ENCODE assay signal across 9 cellular contexts in the genomic region with DNA sequence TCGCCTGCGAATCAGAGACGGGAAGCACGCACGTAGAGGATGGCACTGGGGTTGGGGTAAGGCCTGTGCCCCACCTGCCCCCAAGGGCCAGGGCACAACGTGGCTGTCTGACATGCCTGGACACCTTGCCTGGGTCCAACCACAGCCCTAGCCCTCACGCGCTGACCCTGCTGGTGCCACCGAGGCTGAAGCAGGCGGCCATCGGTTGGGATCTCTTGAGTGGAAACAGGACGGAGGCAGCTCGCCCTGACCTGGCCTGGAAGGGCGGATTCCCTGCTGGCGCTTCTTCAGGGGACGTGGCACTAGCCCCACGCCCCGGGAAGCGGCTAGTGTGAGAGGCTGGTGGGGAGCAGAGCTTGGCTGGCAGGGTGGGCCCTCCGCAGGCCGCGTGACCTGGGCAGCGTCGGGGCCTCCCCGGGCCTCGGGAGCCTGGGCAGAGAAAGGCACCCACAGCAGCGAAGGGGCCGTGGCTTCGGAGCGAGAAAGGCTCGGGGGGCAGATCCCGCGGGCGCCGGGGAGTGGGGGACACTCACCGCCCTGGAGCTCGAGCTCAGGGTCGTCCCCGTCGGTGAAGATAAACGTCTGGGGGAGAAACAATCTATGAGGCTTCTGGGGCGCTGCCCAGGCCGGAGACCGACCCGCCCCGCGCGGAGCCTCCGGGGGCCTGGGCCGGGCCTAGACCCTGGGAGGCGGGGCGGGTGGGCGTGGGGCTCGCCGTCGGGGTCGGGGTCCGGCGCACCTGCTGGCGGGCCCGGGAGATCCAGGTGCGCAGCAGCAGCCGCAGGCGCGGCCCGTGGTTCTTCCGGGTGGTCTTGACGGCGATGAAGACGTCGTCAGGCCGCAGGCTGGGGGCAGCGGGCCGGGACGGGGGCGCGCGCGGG. TPM values are rescaled to one million over a fixed set of nuclear protein-coding genes. Genes with fewer than 3 reads are reported as not detected.
A peak's percentile ranks its signal among the peaks of the same experiment; 100 is the strongest.
DNase-seq lines count a peak whose midpoint lies in the region; ATAC-seq, FAIRE-seq and TF ChIP-seq lines count a peak whose summit lies in the region.
"Had no signal": no experiment of that assay in that cellular context is flagged by ENCODE, and none has a peak within 500 bp of the region (broad histone marks: within the 10 kb centered on the region; RNA-seq: fewer than 3 reads in every experiment).

No MANE protein-coding gene starts in this region.

- peaks cover 4% of the 10 kb centered on the region for H3K4me1 Mint-ChIP-seq in endodermal cell
- H3K4me1 Mint-ChIP-seq in naive thymus-derived CD8-positive, alpha-beta T cell = peaks cover 0 to 34% (median 17%) of the 10 kb centered on the region in 4 donors

- H3K27me3 ChIP-seq in MG63 (no peaks in the 10 kb centered on the region), endodermal cell (ENCODE audit: control insufficient read depth, insufficient read depth, low read length, poor library complexity, severe bottlenecking) (no peaks in the 10 kb centered on the region)

- H3K27ac Mint-ChIP-seq in endodermal cell = no peak overlapping the region
- H3K27ac Mint-ChIP-seq in naive thymus-derived CD8-positive, alpha-beta T cell = peak overlapping the region in 9 of 10 donors; percentile 48 to 89 (median 75)

- POLR2A ChIA-PET in naive thymus-derived CD8-positive, alpha-beta T cell (lab: Charles Lee) = interaction anchor here (0.6 to 5.0 kb wide), 8 partner anchors 10 to 444 kb away, joined by 3 to 38 read pairs (median 4); a partner anchor contains a TSS

- H3K27ac ChIP-seq in endodermal cell (ENCODE audit: low read depth, low read length) = no peak overlapping the region

- H3K9me3 ChIP-seq in MG63 (no peaks in the 10 kb centered on the region), endodermal cell (ENCODE audit: control insufficient read depth, low read length) (no peaks in the 10 kb centered on the region)

- H3K4me1 ChIP-seq in endodermal cell (ENCODE audit: control insufficient read depth, insufficient read depth, low read length) = no peaks in the 10 kb centered on the region

- TF ChIP-seq CTCF in GM12864 (IDR thresholded peaks at IDR 0.05; ENCODE audit: low read depth, low read length, missing control alignments) (no peak), endodermal cell (conservative IDR thresholded peaks at IDR 0.05) (no peak), D721Med (IDR thresholded peaks at IDR 0.05; ENCODE audit: insufficient read depth, missing control alignments) (no peak)

- H3K9me3 Mint-ChIP-seq in endodermal cell = no peaks in the 10 kb centered on the region
- no peaks in the 10 kb centered on the region for H3K9me3 Mint-ChIP-seq in naive thymus-derived CD8-positive, alpha-beta T cell

- peak overlapping the region; percentile 44 for H3K9ac ChIP-seq in endodermal cell (ENCODE audit: extremely low read depth, low read length, poor library complexity, severe bottlenecking)

- 21 to 38% methylated on average over 19 to 79 of the region's 79 CpGs for WGBS in endodermal cell (ENCODE audit: insufficient coverage in 1 of 2, insufficient read length in 1 of 2), 2 experiments

- peak; percentile 28 for ATAC-seq in naive thymus-derived CD8-positive, alpha-beta T cell

- peaks cover 16% of the 10 kb centered on the region for H3K36me3 Mint-ChIP-seq in endodermal cell (ENCODE audit: low read depth)
- peaks cover 0 to 11% (median 0%) of the 10 kb centered on the region in 3 donors for H3K36me3 Mint-ChIP-seq in naive thymus-derived CD8-positive, alpha-beta T cell

- DNase-seq in GM12864 (ENCODE audit: low read depth) (no peak), MG63 (no peak), endodermal cell (peak; percentile 73), OCI-M2 (lab: John Stamatoyannopoulos, UW; ENCODE audit: unreplicated experiment) (no peak), COLO829 (ENCODE audit: low spot score) (no peak), D721Med (ENCODE audit: insufficient read length, low spot score) (no peak)
- DNase-seq in naive thymus-derived CD8-positive, alpha-beta T cell = peak in 1 of 10 donors; percentile 60
- DNase-seq in stimulated activated CD4-positive, alpha-beta T cell treated with anti-CD3 and anti-CD28 coated beads, Interleukin-12 subunit alpha, Interleukin-12 subunit beta, amount 100 ng/mL, for 4 hours = no peak

- peak overlapping the region; percentile 94 for H3K4me3 ChIP-seq in GM12864 (ENCODE audit: low read depth, low read length)
- peak overlapping the region; percentile 69 for H3K4me3 ChIP-seq in MG63
- H3K4me3 ChIP-seq in endodermal cell (ENCODE audit: low read length) = peak overlapping the region; percentile 82

- no peak for FAIRE-seq in D721Med (lab: Jason Lieb, UNC)
- FAIRE-seq: TTC549 had no signal

- no peaks in the 10 kb centered on the region for H3K27me3 Mint-ChIP-seq in endodermal cell (ENCODE audit: insufficient read depth)
- no peaks in the 10 kb centered on the region for H3K27me3 Mint-ChIP-seq in naive thymus-derived CD8-positive, alpha-beta T cell

- peaks cover 45% of the 10 kb centered on the region for H3K36me3 ChIP-seq in MG63
- peaks cover 51% of the 10 kb centered on the region for H3K36me3 ChIP-seq in endodermal cell (ENCODE audit: control insufficient read depth, insufficient read depth, low read length)

- peak overlapping the region; percentile 78 for H3K4me3 Mint-ChIP-seq in endodermal cell
- peak overlapping the region; percentile 78 to 91 (median 83) for H3K4me3 Mint-ChIP-seq in naive thymus-derived CD8-positive, alpha-beta T cell

RNA-seq across cellular contexts. Expression of a gene that starts 0.6 kb away (rescaled TPM):
- 41.2 and 41.6 TPM in 2 replicates for total RNA-seq in MG63 (2014; rRNA removed; shearing (Covaris generic); ENCODE audit: low replicate concordance)
- total RNA-seq in endodermal cell = 10 to 100 TPM; 46.3 to 54.5 TPM
- polyA plus RNA-seq in endodermal cell (2013, experiment 1 of 2) = 44.6 TPM
- polyA plus RNA-seq in endodermal cell (2013, experiment 2 of 2) = 43.4 TPM
- 10 to 100 TPM; 38.5 to 42.1 TPM for total RNA-seq in naive thymus-derived CD8-positive, alpha-beta T cell
- polyA plus RNA-seq in naive thymus-derived CD8-positive, alpha-beta T cell = 1 to 10 TPM; 2.2 to 8.5 (median 4.8) TPM

RNA-seq across cellular contexts. Expression of a gene that starts 0.7 kb away (rescaled TPM):
- total RNA-seq in MG63 (2014; rRNA removed; shearing (Covaris generic); ENCODE audit: low replicate concordance) = 103 and 181 TPM in 2 replicates
- total RNA-seq in endodermal cell = 100 to 1,000 TPM; 152 to 153 TPM
- 128 TPM for polyA plus RNA-seq in endodermal cell (2013, experiment 1 of 2)
- polyA plus RNA-seq in endodermal cell (2013, experiment 2 of 2) = 119 TPM
- 10 to 100 TPM; 88.2 to 91.4 TPM for total RNA-seq in naive thymus-derived CD8-positive, alpha-beta T cell
- 100 to 1,000 TPM; 122 to 140 (median 126) TPM for polyA plus RNA-seq in naive thymus-derived CD8-positive, alpha-beta T cell

RNA-seq across cellular contexts. Expression of a gene that starts 13.5 kb away (rescaled TPM):
- total RNA-seq in MG63 (2014; rRNA removed; shearing (Covaris generic); ENCODE audit: low replicate concordance) = 44.0 and 73.1 TPM in 2 replicates
- 10 to 100 TPM; 73.8 to 83.6 TPM for total RNA-seq in endodermal cell
- polyA plus RNA-seq in endodermal cell (2013, experiment 1 of 2) = 84.8 TPM
- polyA plus RNA-seq in endodermal cell (2013, experiment 2 of 2) = 72.9 TPM
- total RNA-seq in naive thymus-derived CD8-positive, alpha-beta T cell = 10 to 100 TPM; 72.5 to 81.0 TPM
- polyA plus RNA-seq in naive thymus-derived CD8-positive, alpha-beta T cell = 100 to 1,000 TPM; 113 to 185 (median 127) TPM

RNA-seq across cellular contexts. Expression of a gene that starts 14.6 kb away (rescaled TPM):
- total RNA-seq in MG63 (2014; rRNA removed; shearing (Covaris generic); ENCODE audit: low replicate concordance) = 104 and 123 TPM in 2 replicates
- total RNA-seq in endodermal cell = 100 to 1,000 TPM in 1 of 2 donors, 10 to 100 TPM in 1; 85.3 to 108 TPM
- 74.8 TPM for polyA plus RNA-seq in endodermal cell (2013, experiment 1 of 2)
- 69.5 TPM for polyA plus RNA-seq in endodermal cell (2013, experiment 2 of 2)
- 100 to 1,000 TPM; 142 to 151 TPM for total RNA-seq in naive thymus-derived CD8-positive, alpha-beta T cell
- polyA plus RNA-seq in naive thymus-derived CD8-positive, alpha-beta T cell = 100 to 1,000 TPM in 1 of 3 donors, 10 to 100 TPM in 2; 68.6 to 167 (median 92.1) TPM

RNA-seq across cellular contexts. Expression of a gene that starts 19.5 kb away (rescaled TPM):
- 18.2 and 18.4 TPM in 2 replicates for total RNA-seq in MG63 (2014; rRNA removed; shearing (Covaris generic); ENCODE audit: low replicate concordance)
- total RNA-seq in endodermal cell = 10 to 100 TPM; 45.7 to 53.9 TPM
- 58.8 TPM for polyA plus RNA-seq in endodermal cell (2013, experiment 1 of 2)
- polyA plus RNA-seq in endodermal cell (2013, experiment 2 of 2) = 53.5 TPM
- total RNA-seq in naive thymus-derived CD8-positive, alpha-beta T cell = 1 to 10 TPM; 1.4 to 1.5 TPM
- polyA plus RNA-seq in naive thymus-derived CD8-positive, alpha-beta T cell = not detected
